8 cellular contexts compared by ENCODE assay signal in genomic region chr7:149741629-149742028, GRCh38. TPM values are rescaled to one million over a fixed set of nuclear protein-coding genes. Genes with fewer than 3 reads are reported as not detected.
DNase-seq lines count a peak whose midpoint lies in the region; ATAC-seq and TF ChIP-seq lines count a peak whose summit lies in the region.

No MANE protein-coding gene starts in this region.

- H3K79me2 ChIP-seq in OCI-LY1 (ENCODE audit: insufficient read depth, low read length) (no peaks in the 10 kb centered on the region), parathyroid adenoma (no peaks in the 10 kb centered on the region)

- H3K27me3 Mint-ChIP-seq in activated CD4-positive, alpha-beta T cell treated with anti-CD3 and anti-CD28 coated beads, Interleukin-2, amount 10 ng/mL, durations not matched to agents 7 days and 5 days, result peaks cover 54% of the 10 kb centered on the region

- H4K20me1 ChIP-seq in OCI-LY1 (ENCODE audit: insufficient read depth, low read length), result no peaks in the 10 kb centered on the region

- no peaks in the 10 kb centered on the region for H3K36me3 ChIP-seq in OCI-LY1 (ENCODE audit: insufficient read depth, low read length)
- H3K36me3 ChIP-seq in duodenal mucosa (ENCODE audit: control insufficient read depth in 1 of 2, insufficient read depth in 2 of 2, low read length in 2 of 2), result no peaks in the 10 kb centered on the region
- H3K36me3 ChIP-seq in parathyroid adenoma (ENCODE audit: control insufficient read depth, insufficient read depth, low read length), result no peaks in the 10 kb centered on the region

- H3K9ac ChIP-seq in OCI-LY1 (ENCODE audit: low read length), result no peak overlapping the region
- H3K9ac ChIP-seq in duodenal mucosa (ENCODE audit: low read depth in 1 of 2, low read length in 2 of 2), result peak overlapping the region; percentile 33 to 70
- H3K9ac ChIP-seq in parathyroid adenoma, result no peak overlapping the region

- peak overlapping the region; percentile 41 for H3K4me3 Mint-ChIP-seq in activated CD4-positive, alpha-beta T cell treated with anti-CD3 and anti-CD28 coated beads, Interleukin-2, amount 10 ng/mL, durations not matched to agents 7 days and 5 days

- peaks cover 3% of the 10 kb centered on the region; the same call in 1 of the 2 replicates for H3K27me3 ChIP-seq in OCI-LY1 (ENCODE audit: insufficient read depth, low read length)
- H3K27me3 ChIP-seq in duodenal mucosa (ENCODE audit: control insufficient read depth in 1 of 2, insufficient read depth in 2 of 2, low read length in 2 of 2), result no peaks in the 10 kb centered on the region
- no peaks in the 10 kb centered on the region for H3K27me3 ChIP-seq in parathyroid adenoma (ENCODE audit: control insufficient read depth, insufficient read depth, low read length)

- POLR2A ChIA-PET in activated CD4-positive, alpha-beta T cell treated with anti-CD3 and anti-CD28 coated beads, Interleukin-2, amount 10 ng/mL, durations not matched to agents 7 days and 5 days (lab: Charles Lee), result no interaction called here

- H3K4me1 ChIP-seq in OCI-LY1 (ENCODE audit: insufficient read depth, low read length, severe bottlenecking) (peaks cover 8% of the 10 kb centered on the region), duodenal mucosa (ENCODE audit: control insufficient read depth in 1 of 2, insufficient read depth in 2 of 2, low read length in 2 of 2) (peaks cover 9 to 10% of the 10 kb centered on the region in 2 donors), parathyroid adenoma (peaks cover 2% of the 10 kb centered on the region)

- no peak for TF ChIP-seq CTCF in OCI-LY1 (IDR thresholded peaks at IDR 0.05; ENCODE audit: low read length)
- no peak for TF ChIP-seq CTCF in parathyroid adenoma (IDR thresholded peaks at IDR 0.05)

- H3K4me2 ChIP-seq in OCI-LY1 (ENCODE audit: low read length), result peak overlapping the region; percentile 45; the same call in 1 of the 2 replicates
- H3K4me2 ChIP-seq in parathyroid adenoma (ENCODE audit: low read length), result no peak overlapping the region

- CTCF ChIA-PET in activated CD4-positive, alpha-beta T cell treated with anti-CD3 and anti-CD28 coated beads, Interleukin-2, amount 10 ng/mL, durations not matched to agents 7 days and 5 days (lab: Charles Lee), result interaction anchor here (0.6 to 2.3 kb wide), 20 partner anchors 10 to 595 kb away, joined by 3 to 12 read pairs (median 3); partner anchors contain the start of genes ZNF398 and ZNF783

- H3K9me3 ChIP-seq in OCI-LY1 (ENCODE audit: low read length) (no peaks in the 10 kb centered on the region), duodenal mucosa (ENCODE audit: control insufficient read depth in 1 of 2, low read length in 2 of 2) (no peaks in the 10 kb centered on the region), parathyroid adenoma (ENCODE audit: control insufficient read depth, low read length) (no peaks in the 10 kb centered on the region)

- no peaks in the 10 kb centered on the region for H3K9me2 ChIP-seq in OCI-LY1 (ENCODE audit: low read depth, low read length)

- H3K27ac Mint-ChIP-seq in activated CD4-positive, alpha-beta T cell treated with anti-CD3 and anti-CD28 coated beads, Interleukin-2, amount 10 ng/mL, durations not matched to agents 7 days and 5 days, result no peak overlapping the region

- H2AFZ ChIP-seq in OCI-LY1 (ENCODE audit: low read length) (no peak overlapping the region), parathyroid adenoma (peak overlapping the region; percentile 74)

- no peak for DNase-seq in activated CD4-positive, alpha-beta T cell treated with anti-CD3 and anti-CD28 coated beads, Interleukin-2, amount 10 ng/mL, durations not matched to agents 7 days and 5 days
- DNase-seq in activated CD4-positive, alpha-beta T cell treated with anti-CD3 and anti-CD28 coated beads, Interleukin-2, amount 50 U/mL, for 48 hours, result no peak
- no peak for DNase-seq in NK-92 treated with Interleukin-12 subunit alpha and Interleukin-12 subunit beta, amount 100 ng/mL, for 24 hours (lab: John Stamatoyannopoulos, UW)
- no peak for DNase-seq in stimulated activated CD4-positive, alpha-beta T cell treated with anti-CD3 and anti-CD28 coated beads, Interleukin-15, amount 100 ng/mL, for 24 hours

- peaks cover 11% of the 10 kb centered on the region for H3K4me1 Mint-ChIP-seq in activated CD4-positive, alpha-beta T cell treated with anti-CD3 and anti-CD28 coated beads, Interleukin-2, amount 10 ng/mL, durations not matched to agents 7 days and 5 days

- H3K9me3 Mint-ChIP-seq in activated CD4-positive, alpha-beta T cell treated with anti-CD3 and anti-CD28 coated beads, Interleukin-2, amount 10 ng/mL, durations not matched to agents 7 days and 5 days, result no peaks in the 10 kb centered on the region

- no peak for ATAC-seq in GM18870 (IDR thresholded peaks at IDR 0.05; ENCODE audit: unreplicated experiment)

- H3K36me3 Mint-ChIP-seq in activated CD4-positive, alpha-beta T cell treated with anti-CD3 and anti-CD28 coated beads, Interleukin-2, amount 10 ng/mL, durations not matched to agents 7 days and 5 days (ENCODE audit: low read depth), result no peaks in the 10 kb centered on the region

- H3K4me3 ChIP-seq in OCI-LY1 (ENCODE audit: low read depth, low read length, poor library complexity, severe bottlenecking) (no peak overlapping the region), duodenal mucosa (ENCODE audit: low read depth in 1 of 2, low read length in 2 of 2) (peak overlapping the region; percentile 59 to 78), parathyroid adenoma (ENCODE audit: low read depth, low read length) (no peak overlapping the region)

- H3K27ac ChIP-seq in OCI-LY1 (ENCODE audit: low read depth, low read length, poor library complexity, severe bottlenecking), result no peak overlapping the region
- no peak overlapping the region for H3K27ac ChIP-seq in duodenal mucosa (ENCODE audit: low read depth, low read length)
- no peak overlapping the region for H3K27ac ChIP-seq in parathyroid adenoma

- no peaks in the 10 kb centered on the region for H3F3A ChIP-seq in OCI-LY1 (ENCODE audit: insufficient read depth, low read length)

RNA-seq across cellular contexts. Expression of gene ZNF467, which starts 31.8 kb away (rescaled TPM):
- total RNA-seq in activated CD4-positive, alpha-beta T cell treated with anti-CD3 and anti-CD28 coated beads, Interleukin-2, amount 10 ng/mL, durations not matched to agents 7 days and 5 days, result under 1 TPM; 0.15 to 0.32 TPM

Comparison
In these comparisons a context has a peak if more than half of its experiments do, and no peak if none do; other contexts are left out.
1. H3K4me3 ChIP-seq: peak in duodenal mucosa (2 of 2); none in OCI-LY1 (single experiment) and parathyroid adenoma (single experiment).
2. H3K9ac ChIP-seq: peak in duodenal mucosa (2 of 2); none in OCI-LY1 (single experiment) and parathyroid adenoma (single experiment).